ENCODE assay signal across 8 cellular contexts in genomic region chr18:21598726-21599584, GRCh38. TPM values are rescaled to one million over a fixed set of nuclear protein-coding genes. Genes with fewer than 3 reads are reported as not detected.
DNase-seq lines count a peak whose midpoint lies in the region; ATAC-seq and TF ChIP-seq lines count a peak whose summit lies in the region.

No MANE protein-coding gene starts in this region.

- H3K4me3 ChIP-seq in SK-N-SH (ENCODE audit: low read depth in 2 of 2, low read length in 1 of 2): peak overlapping the region; percentile 89 to 93
- H3K4me3 ChIP-seq in Peyer's patch: peak overlapping the region; percentile 65 to 86 (median 83)
- peak overlapping the region; percentile 96 for H3K4me3 ChIP-seq in parathyroid adenoma (ENCODE audit: low read depth, low read length)

- H3K79me2 ChIP-seq in SK-N-SH (ENCODE audit: insufficient read depth) (peaks cover 60% of the 10 kb centered on the region), parathyroid adenoma (peaks cover 27% of the 10 kb centered on the region)

- H2AFZ ChIP-seq in SK-N-SH (ENCODE audit: low read depth) (peak overlapping the region; percentile 94), parathyroid adenoma (peak overlapping the region; percentile 82)

- peaks cover 3 to 7% of the 10 kb centered on the region in 2 experiments; a peak in 2 of 4 replicates for H3K4me1 ChIP-seq in SK-N-SH (ENCODE audit: control insufficient read depth in 1 of 2, insufficient read depth in 2 of 2, low read depth in 1 of 2, low read length in 1 of 2)
- H3K4me1 ChIP-seq in Peyer's patch: peaks cover 0 to 24% (median 7%) of the 10 kb centered on the region in 4 donors
- no peaks in the 10 kb centered on the region for H3K4me1 ChIP-seq in parathyroid adenoma

- no peak for TF ChIP-seq POLR2A in Peyer's patch (IDR thresholded peaks at IDR 0.05)

- POLR2A ChIA-PET in SK-N-SH (lab: Yijun Ruan, JAX): interaction anchor here (2.8 kb wide), 1 partner anchor 14 kb away, joined by 30 read pairs; the partner anchor contains the start of gene SNRPD1

- 46% methylated on average over 18 of the region's 18 CpGs for WGBS in SK-N-SH (ENCODE audit: low lambda C conversion rate)

- DNase-seq in SK-N-SH (no peak), Peyer's patch (peak in 1 of 3 donors; percentile 51), epithelial cell of prostate (ENCODE audit: low read depth, low spot score) (no peak), NCI-H1092 (lab: John Stamatoyannopoulos, UW) (no peak)

- H4K20me1 ChIP-seq in SK-N-SH (ENCODE audit: insufficient read depth): peaks cover 10% of the 10 kb centered on the region; the same call in 1 of the 2 replicates

- H3K36me3 ChIP-seq in SK-N-SH (replicated peaks in 1 of 2; ENCODE audit: control insufficient read depth in 1 of 2, insufficient read depth in 2 of 2, low read length in 1 of 2) (peaks cover 0 to 8% of the 10 kb centered on the region in 2 experiments), Peyer's patch (no peaks in the 10 kb centered on the region), parathyroid adenoma (ENCODE audit: control insufficient read depth, insufficient read depth, low read length) (no peaks in the 10 kb centered on the region)

- no peak for TF ChIP-seq EP300 in SK-N-SH (IDR thresholded peaks at IDR 0.05; ENCODE audit: borderline replicate concordance in 1 of 2, low read depth in 1 of 2, low read length in 1 of 2)

- H3K9ac ChIP-seq in SK-N-SH: peak overlapping the region; percentile 94
- no peak overlapping the region for H3K9ac ChIP-seq in parathyroid adenoma

- H3K27me3 ChIP-seq in SK-N-SH (ENCODE audit: insufficient read depth): no peaks in the 10 kb centered on the region
- no peaks in the 10 kb centered on the region for H3K27me3 ChIP-seq in Peyer's patch
- H3K27me3 ChIP-seq in parathyroid adenoma (ENCODE audit: control insufficient read depth, insufficient read depth, low read length): no peaks in the 10 kb centered on the region

- H3K27ac ChIP-seq in SK-N-SH (ENCODE audit: low read depth in 2 of 2, low read length in 1 of 2) (peak overlapping the region; percentile 96), Peyer's patch (peak overlapping the region; percentile 95 to 99 (median 98)), epithelial cell of prostate (peak overlapping the region; percentile 98), parathyroid adenoma (peak overlapping the region; percentile 92)

- no peaks in the 10 kb centered on the region for H3K9me2 ChIP-seq in SK-N-SH

- ATAC-seq in SK-N-SH treated with all-trans-retinoic acid at 6 μM for 48 hours (no peak), HG02970 (IDR thresholded peaks at IDR 0.05; ENCODE audit: low FRiP score, unreplicated experiment) (no peak), HG03469 (IDR thresholded peaks at IDR 0.05; ENCODE audit: unreplicated experiment) (no peak)

- H3K9me3 ChIP-seq in SK-N-SH (no peaks in the 10 kb centered on the region), Peyer's patch (no peaks in the 10 kb centered on the region), parathyroid adenoma (ENCODE audit: control insufficient read depth, low read length) (no peaks in the 10 kb centered on the region)

- TF ChIP-seq CTCF in SK-N-SH (IDR thresholded peaks at IDR 0.05) (no peak), Peyer's patch (IDR thresholded peaks at IDR 0.05) (no peak), parathyroid adenoma (IDR thresholded peaks at IDR 0.05) (no peak)

- H3F3A ChIP-seq in SK-N-SH (replicated peaks; ENCODE audit: insufficient read depth): peaks cover 23% of the 10 kb centered on the region

- no peak for TF ChIP-seq RAD21 in SK-N-SH (IDR thresholded peaks at IDR 0.05; ENCODE audit: low read length)

- peak overlapping the region; percentile 93 for H3K4me2 ChIP-seq in SK-N-SH
- H3K4me2 ChIP-seq in parathyroid adenoma (ENCODE audit: low read length): peak overlapping the region; percentile 67

- CTCF ChIA-PET in SK-N-SH (lab: Yijun Ruan, JAX): interaction anchor here (1.6 to 5.3 kb wide), 4 partner anchors 13 to 52 kb away, joined by 3 to 88 read pairs (median 8); partner anchors contain the start of gene SNRPD1

TF ChIP-seq in SK-N-SH, 30 proteins besides CTCF, POLR2A, EP300 and RAD21:
- TF ChIP-seq JUND (IDR thresholded peaks at IDR 0.05): no peak

TF ChIP-seq in SK-N-SH treated with all-trans-retinoic acid at 6 μM for 48 hours, 23 proteins besides CTCF, POLR2A, EP300 and RAD21:
- TF ChIP-seq, protein P1, sequence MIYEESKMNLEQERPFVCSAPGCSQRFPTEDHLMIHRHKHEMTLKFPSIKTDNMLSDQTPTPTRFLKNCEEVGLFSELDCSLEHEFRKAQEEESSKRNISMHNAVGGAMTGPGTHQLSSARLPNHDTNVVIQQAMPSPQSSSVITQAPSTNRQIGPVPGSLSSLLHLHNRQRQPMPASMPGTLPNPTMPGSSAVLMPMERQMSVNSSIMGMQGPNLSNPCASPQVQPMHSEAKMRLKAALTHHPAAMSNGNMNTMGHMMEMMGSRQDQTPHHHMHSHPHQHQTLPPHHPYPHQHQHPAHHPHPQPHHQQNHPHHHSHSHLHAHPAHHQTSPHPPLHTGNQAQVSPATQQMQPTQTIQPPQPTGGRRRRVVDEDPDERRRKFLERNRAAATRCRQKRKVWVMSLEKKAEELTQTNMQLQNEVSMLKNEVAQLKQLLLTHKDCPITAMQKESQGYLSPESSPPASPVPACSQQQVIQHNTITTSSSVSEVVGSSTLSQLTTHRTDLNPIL (CRISPR knock-in tag; IDR thresholded peaks at IDR 0.05; ENCODE audit: low read depth): no peak
- TF ChIP-seq TCF4 (CRISPR knock-in tag; IDR thresholded peaks at IDR 0.05; ENCODE audit: borderline replicate concordance): no peak

RNA-seq across cellular contexts. Expression of gene ESCO1, which starts 1.5 kb away (rescaled TPM):
- 2.2 and 2.7 TPM in 2 replicates for polyA plus RNA-seq in SK-N-SH (2012; rRNA removed)
- 3.7 and 4.8 TPM in 2 replicates for polyA plus RNA-seq in SK-N-SH (2012; cell fraction: cytosol; rRNA removed)
- polyA plus RNA-seq in SK-N-SH (2012; cell fraction: nucleus; rRNA removed): 2.5 and 4.9 TPM in 2 replicates
- 10 to 100 TPM; 22.1 to 41.3 (median 34.4) TPM for total RNA-seq in Peyer's patch

RNA-seq across cellular contexts. Expression of gene SNRPD1, which starts 13.2 kb away (rescaled TPM):
- 21.0 and 24.6 TPM in 2 replicates for polyA plus RNA-seq in SK-N-SH (2012; rRNA removed)
- polyA plus RNA-seq in SK-N-SH (2012; cell fraction: cytosol; rRNA removed): 37.9 and 64.1 TPM in 2 replicates
- polyA plus RNA-seq in SK-N-SH (2012; cell fraction: nucleus; rRNA removed): 3.8 and 4.6 TPM in 2 replicates
- 10 to 100 TPM in 1 of 4 donors, 1 to 10 TPM in 3; 3.4 to 11.6 (median 5.0) TPM for total RNA-seq in Peyer's patch
